Comparison of ENCODE assay signal across 28 cellular contexts in the genomic region with DNA sequence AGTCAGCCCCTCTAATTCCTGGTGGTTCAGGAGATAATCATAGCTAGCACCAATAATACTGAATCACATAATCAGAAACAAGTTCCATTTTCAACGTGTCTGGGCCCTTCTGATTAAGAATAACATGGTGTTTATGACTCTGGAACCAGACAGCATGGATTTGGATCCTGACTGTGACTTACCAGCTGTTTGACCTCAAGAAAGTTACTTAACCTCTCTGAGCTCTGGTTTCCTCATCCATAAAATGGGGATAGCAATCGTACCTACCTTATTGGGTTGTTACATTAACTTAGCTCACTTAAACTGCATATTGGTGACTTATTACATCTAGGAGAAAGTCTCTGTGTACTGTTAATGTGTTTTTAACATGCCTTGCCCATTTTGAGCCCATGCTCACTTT. TPM values are rescaled to one million over a fixed set of nuclear protein-coding genes. Genes with fewer than 3 reads are reported as not detected.
"Had no signal": no experiment of that assay in that cellular context is flagged by ENCODE, and none has a peak within 500 bp of the region (broad histone marks: within the 10 kb centered on the region; RNA-seq: fewer than 3 reads in every experiment).

No MANE protein-coding gene starts in this region.

- DNase-seq: dermis blood vessel endothelial cell; dorsolateral prefrontal cortex; effector CD4-positive, alpha-beta T cell; effector memory CD4-positive, alpha-beta T cell; erythroblast; esophagus squamous epithelium; foreskin fibroblast; foreskin melanocyte; gastrocnemius medialis; heart right ventricle; hippocampal formation; left cardiac atrium; mesenchymal stem cell; naive thymus-derived CD4-positive, alpha-beta T cell had no signal

- H3K36me3 ChIP-seq: esophagus squamous epithelium, gastrocnemius medialis, heart right ventricle, left lung, lower lobe of right lung had no signal

- ATAC-seq: esophagus mucosa; gastrocnemius medialis; left cardiac atrium; naive thymus-derived CD4-positive, alpha-beta T cell had no signal

- H3K27me3 ChIP-seq: esophagus squamous epithelium, gastrocnemius medialis, left lung had no signal

- H3K27ac ChIP-seq: coronary artery, dorsolateral prefrontal cortex, epithelial cell of prostate, esophagus squamous epithelium, gastrocnemius medialis, heart right ventricle, left lung, lower lobe of right lung had no signal

- H3K4me3 ChIP-seq: coronary artery, dorsolateral prefrontal cortex, esophagus squamous epithelium, gastrocnemius medialis, heart right ventricle, left lung, lower lobe of right lung had no signal

- FAIRE-seq: colon, endometrium, islet of Langerhans, keratinocyte had no signal

- H3K4me1 ChIP-seq: esophagus squamous epithelium, left lung, lower lobe of right lung had no signal

- H3K9me3 ChIP-seq: esophagus squamous epithelium, gastrocnemius medialis, heart right ventricle, left lung, lower lobe of right lung had no signal

RNA-seq across cellular contexts. Expression of gene TMEM40, which starts 10.7 kb away (rescaled TPM):
- total RNA-seq: dermis blood vessel endothelial cell, endodermal cell, glomerular endothelial cell, lung microvascular endothelial cell, mesenteric fat pad, mucosa of gallbladder had no signal
- polyA plus RNA-seq: naive thymus-derived CD4-positive, alpha-beta T cell had no signal
